8 cellular contexts compared by ENCODE assay signal in the genomic region with DNA sequence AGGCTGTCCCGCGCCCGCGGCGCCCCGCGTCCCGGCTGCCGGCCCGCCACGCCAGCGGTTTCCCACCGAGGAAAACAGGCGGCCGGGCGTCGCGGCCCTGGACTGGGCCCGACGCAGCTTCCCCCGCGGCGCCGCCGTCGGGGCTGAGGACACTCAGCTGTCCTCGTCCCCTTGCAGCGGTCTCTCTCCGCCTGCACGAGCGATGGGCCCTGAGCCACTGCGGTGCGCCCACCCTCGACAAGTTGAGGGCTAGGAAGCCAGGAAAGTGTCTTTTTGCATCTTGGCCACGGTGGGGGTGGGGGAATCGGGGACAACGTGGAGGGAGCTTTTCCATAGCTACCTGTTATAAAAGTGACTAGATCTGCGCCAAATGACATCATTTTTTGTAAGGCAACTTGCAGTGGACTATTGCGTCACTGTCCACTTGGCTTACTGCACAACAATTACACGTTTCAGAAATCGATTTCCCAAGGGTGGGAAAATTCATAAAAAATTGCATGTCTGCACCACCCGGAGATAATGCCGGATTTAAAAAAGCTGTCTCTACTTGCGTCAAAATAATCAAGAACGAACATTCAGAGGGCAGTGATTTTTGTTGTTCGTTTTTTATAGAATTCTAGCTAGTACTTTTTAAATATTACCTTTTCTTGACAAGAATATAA. TPM values are rescaled to one million over a fixed set of nuclear protein-coding genes. Genes with fewer than 3 reads are reported as not detected.
A peak's percentile ranks its signal among the peaks of the same experiment; 100 is the strongest.
DNase-seq lines count a peak whose midpoint lies in the region; ATAC-seq and TF ChIP-seq lines count a peak whose summit lies in the region.

No MANE protein-coding gene starts in this region.

- H3K9me3 Mint-ChIP-seq in stimulated activated naive CD8-positive, alpha-beta T cell treated with anti-CD3 and anti-CD28 coated beads, Interleukin-15, amount 100 ng/mL, for 72 hours: no peaks in the 10 kb centered on the region

- peak overlapping the region; percentile 96 to 98 for H3K27ac Mint-ChIP-seq in stimulated activated naive CD8-positive, alpha-beta T cell treated with anti-CD3 and anti-CD28 coated beads, Interleukin-15, amount 100 ng/mL, for 72 hours

- BruUV-seq in mammary epithelial cell (replicated peaks; lab: Mats Ljungman, UMichigan): TSS peak; percentile 66

- TF ChIP-seq CTCF in AG09309 (IDR thresholded peaks at IDR 0.05; ENCODE audit: control insufficient read depth, insufficient read depth, low read depth, low read length, missing control alignments): no peak
- TF ChIP-seq CTCF in mammary epithelial cell (conservative IDR thresholded peaks at IDR 0.05 in 1 of 2, IDR thresholded peaks at IDR 0.05 in 1 of 2; ENCODE audit: extremely low read depth in 1 of 2, insufficient read depth in 1 of 2, low read depth in 1 of 2, low read length in 2 of 2): no peak

- WGBS in mammary epithelial cell (ENCODE audit: low coverage, missing lambda C conversion rate): 26% methylated on average over 10 of the region's 46 CpGs

- H3K9ac ChIP-seq in mammary epithelial cell (ENCODE audit: insufficient read depth, low read length): peak overlapping the region; percentile 81

- H3K4me1 ChIP-seq in mammary epithelial cell (ENCODE audit: insufficient read depth, low read length): no peaks in the 10 kb centered on the region

- ATAC-seq in GM18511 (IDR thresholded peaks at IDR 0.05; ENCODE audit: unreplicated experiment) (peak; percentile 44), HG02973 (IDR thresholded peaks at IDR 0.05; ENCODE audit: unreplicated experiment) (peak; percentile 22)
- peak; percentile 57 for ATAC-seq in stimulated activated naive CD8-positive, alpha-beta T cell treated with anti-CD3 and anti-CD28 coated beads, Interleukin-15, amount 100 ng/mL, for 72 hours

- H3K27ac ChIP-seq in mammary epithelial cell (ENCODE audit: insufficient read depth, low read depth, low read length): peak overlapping the region; percentile 75

- H2AFZ ChIP-seq in mammary epithelial cell (ENCODE audit: low read depth, low read length): peak overlapping the region; percentile 78

- H4K20me1 ChIP-seq in mammary epithelial cell (ENCODE audit: insufficient read depth, low read length): no peaks in the 10 kb centered on the region

- peak overlapping the region; percentile 81 to 88 for H3K4me3 Mint-ChIP-seq in stimulated activated naive CD8-positive, alpha-beta T cell treated with anti-CD3 and anti-CD28 coated beads, Interleukin-15, amount 100 ng/mL, for 72 hours

- H3K4me1 Mint-ChIP-seq in stimulated activated naive CD8-positive, alpha-beta T cell treated with anti-CD3 and anti-CD28 coated beads, Interleukin-15, amount 100 ng/mL, for 72 hours: peaks cover 12% of the 10 kb centered on the region

- no peaks in the 10 kb centered on the region for H3K9me3 ChIP-seq in mammary epithelial cell (replicated peaks; ENCODE audit: insufficient read depth, low read length)

- intact Hi-C loops in mammary epithelial cell (cut with micrococcal nuclease): loop anchor here (1.0 to 10.0 kb wide), 3 partner anchors 28 to 241 kb away; partner anchors contain the start of genes CXorf58, EIF2S3 and SAT1

- no peaks in the 10 kb centered on the region for H3K27me3 Mint-ChIP-seq in stimulated activated naive CD8-positive, alpha-beta T cell treated with anti-CD3 and anti-CD28 coated beads, Interleukin-15, amount 100 ng/mL, for 72 hours

- H3K36me3 ChIP-seq in mammary epithelial cell (ENCODE audit: insufficient read depth, low read length): no peaks in the 10 kb centered on the region

- H3K79me2 ChIP-seq in mammary epithelial cell (ENCODE audit: insufficient read depth, low read length): peaks cover 38% of the 10 kb centered on the region

- H3K27me3 ChIP-seq in mammary epithelial cell (ENCODE audit: insufficient read depth, low read length): no peaks in the 10 kb centered on the region

- CTCF ChIA-PET in mammary epithelial cell (lab: Charles Lee; ENCODE audit: low non-redundant PET): interaction anchor here (0.6 kb wide), 1 partner anchor 28 kb away, joined by 4 read pairs; no protein-coding TSS in a partner anchor

- peak overlapping the region; percentile 71 for H3K4me2 ChIP-seq in mammary epithelial cell (ENCODE audit: insufficient read depth, low read depth, low read length)

- in situ Hi-C loops in mammary epithelial cell (cut with MboI; ENCODE audit: low sequenced_read_pairs in 2 of 2): no loop called here

- dilution Hi-C loops in mammary epithelial cell (cut with HindIII; ENCODE audit: low sequenced_read_pairs): no loop called here

- peak overlapping the region; percentile 75 for H3K4me3 ChIP-seq in AG09309 (ENCODE audit: control insufficient read depth, low read depth, low read length)
- H3K4me3 ChIP-seq in mammary epithelial cell (replicated peaks in 1 of 3; ENCODE audit: insufficient read depth in 1 of 3, low read depth in 2 of 3, low read length in 3 of 3): peak overlapping the region; percentile 40 to 76 (median 67)

- DNase-seq in AG09309 (ENCODE audit: low read depth) (peak; percentile 49), NCI-H510A (lab: John Stamatoyannopoulos, UW) (peak; percentile 6), mammary epithelial cell (peak; percentile 24), left kidney (ENCODE audit: low read depth, low spot score) (peak; percentile 75), cortex of kidney (lab: John Stamatoyannopoulos, UW) (no peak)
- DNase-seq in stimulated activated naive CD8-positive, alpha-beta T cell treated with anti-CD3 and anti-CD28 coated beads, Interleukin-15, amount 100 ng/mL, for 72 hours: no peak

RNA-seq across cellular contexts. Expression of gene KLHL15, which starts 1.1 kb away (rescaled TPM):
- total RNA-seq in mammary epithelial cell: 1 to 10 TPM; 4.8 to 7.7 TPM
- polyA plus RNA-seq in mammary epithelial cell: 2.5 TPM
- polyA minus RNA-seq in mammary epithelial cell: 7.5 TPM

RNA-seq across cellular contexts. Expression of gene EIF2S3, which starts 28.9 kb away (rescaled TPM):
- 100 to 1,000 TPM; 299 to 364 TPM for total RNA-seq in mammary epithelial cell
- 91.3 TPM for polyA plus RNA-seq in mammary epithelial cell
- 185 TPM for polyA minus RNA-seq in mammary epithelial cell

Comparison
In these comparisons a context has a peak if more than half of its experiments do, and no peak if none do; other contexts are left out.
1. DNase-seq: peak in AG09309 (single experiment), NCI-H510A (single experiment), mammary epithelial cell (single experiment) and left kidney (single experiment); none in stimulated activated naive CD8-positive, alpha-beta T cell treated with anti-CD3 and anti-CD28 coated beads, Interleukin-15, amount 100 ng/mL, for 72 hours (0 of 2) and cortex of kidney (single experiment).
2. Peak in every context shown above with its lines, with median percentiles within 50 percentile points of each other: ATAC-seq.